Comparison of ENCODE assay signal across 22 cellular contexts in the genomic region with DNA sequence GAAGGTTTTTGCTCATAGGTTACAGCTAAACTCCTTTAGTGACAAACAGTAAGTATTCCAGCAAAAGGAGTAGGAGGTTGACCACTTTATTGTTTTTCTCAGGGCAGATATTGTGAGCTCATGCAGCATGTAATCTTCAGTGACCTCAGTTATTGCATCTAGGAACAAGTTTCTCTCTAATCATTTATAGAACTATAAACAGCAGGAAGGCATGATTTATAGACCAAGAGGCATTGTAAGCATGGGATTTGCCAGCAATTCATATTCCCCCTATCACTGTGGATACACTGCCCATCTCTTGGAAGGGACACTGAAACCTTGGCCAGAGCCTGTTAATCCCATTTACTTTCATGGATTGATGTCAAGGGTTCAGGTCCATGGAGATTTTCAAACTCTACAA.
"Had no signal": no experiment of that assay in that cellular context is flagged by ENCODE, and none has a peak within 500 bp of the region (broad histone marks: within the 10 kb centered on the region; RNA-seq: fewer than 3 reads in every experiment).

No MANE protein-coding gene starts in this region.

- ATAC-seq: foreskin keratinocyte, gastroesophageal sphincter, heart left ventricle, left cardiac atrium, left lung, left ventricle myocardium superior, lower lobe of right lung, mucosa of descending colon had no signal

- H3K4me3 Mint-ChIP-seq: immature natural killer cell, mesothelial cell of epicardium, naive B cell had no signal

- H3K27ac Mint-ChIP-seq: immature natural killer cell, mesothelial cell of epicardium, naive B cell had no signal

- H3K4me3 ChIP-seq: coronary artery, dorsolateral prefrontal cortex, esophagus muscularis mucosa, gastroesophageal sphincter, heart left ventricle, hepatocyte, left lung, lower lobe of right lung, mucosa of descending colon had no signal

- H3K9me3 ChIP-seq: esophagus muscularis mucosa, left lung, lower lobe of right lung, mucosa of descending colon had no signal

- H3K4me1 Mint-ChIP-seq: immature natural killer cell, mesothelial cell of epicardium, naive B cell had no signal

- H3K4me1 ChIP-seq: esophagus muscularis mucosa, foreskin keratinocyte, gastroesophageal sphincter, heart left ventricle, left lung, lower lobe of right lung had no signal

- DNase-seq: dermis blood vessel endothelial cell; dorsolateral prefrontal cortex; effector CD4-positive, alpha-beta T cell; effector memory CD4-positive, alpha-beta T cell; foreskin keratinocyte; heart left ventricle; hypothalamus; immature natural killer cell; islet precursor cell; kidney; left cardiac atrium; left lung; left ventricle myocardium superior; lower lobe of right lung; mesenchymal stem cell; mucosa of descending colon; naive B cell had no signal

- H3K36me3 Mint-ChIP-seq: immature natural killer cell, mesothelial cell of epicardium had no signal

- H3K27ac ChIP-seq: coronary artery, dorsolateral prefrontal cortex, esophagus muscularis mucosa, foreskin keratinocyte, gastroesophageal sphincter, heart left ventricle, hepatocyte, left lung, lower lobe of right lung had no signal

- H3K36me3 ChIP-seq: esophagus muscularis mucosa, gastroesophageal sphincter, heart left ventricle, left lung, lower lobe of right lung had no signal
